ENCODE assay signal across 10 cellular contexts in the genomic region with DNA sequence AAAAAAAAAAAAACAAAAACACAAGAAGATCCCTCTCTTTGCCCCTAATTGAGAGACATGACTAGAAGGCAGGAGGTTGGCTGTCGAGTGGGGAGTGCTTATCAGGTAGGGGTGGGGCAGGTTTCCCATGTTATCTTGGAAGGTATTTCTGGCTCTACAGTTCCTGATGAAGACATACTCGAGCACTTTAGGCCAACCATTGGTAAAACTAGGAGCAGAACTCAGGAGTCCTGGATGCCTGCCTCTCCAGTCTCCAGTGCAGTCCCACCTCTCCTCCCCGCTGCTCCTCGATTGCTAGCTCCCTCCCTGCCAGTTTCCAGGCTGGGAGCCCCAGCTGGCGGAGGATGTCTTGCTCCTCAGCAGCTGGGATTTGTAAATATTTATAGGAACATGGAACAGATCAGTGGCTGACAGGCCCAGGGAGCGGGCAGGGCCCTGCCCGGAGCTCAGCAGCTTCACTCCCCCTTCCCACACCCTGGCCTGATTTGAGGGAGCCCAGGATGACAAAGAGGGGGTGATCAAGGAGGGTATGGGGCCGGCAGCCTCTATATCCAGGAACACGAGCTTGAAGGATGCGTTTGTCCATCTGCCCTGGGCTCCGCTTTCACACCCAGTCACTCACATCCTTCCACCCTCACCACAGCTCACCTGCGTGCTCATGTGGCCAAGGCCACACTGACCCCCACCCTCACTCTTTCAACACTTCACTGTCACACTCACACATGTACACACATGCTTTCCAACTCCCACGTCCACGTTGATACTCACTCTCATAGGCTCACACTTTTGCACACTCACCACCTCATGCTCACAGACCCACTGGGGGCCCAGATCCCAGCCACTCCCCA. TPM values are rescaled to one million over a fixed set of nuclear protein-coding genes. Genes with fewer than 3 reads are reported as not detected.
DNase-seq lines count a peak whose midpoint lies in the region; ATAC-seq and TF ChIP-seq lines count a peak whose summit lies in the region.
"Had no signal": no experiment of that assay in that cellular context is flagged by ENCODE, and none has a peak within 500 bp of the region (broad histone marks: within the 10 kb centered on the region; RNA-seq: fewer than 3 reads in every experiment).

No MANE protein-coding gene starts in this region.

- no peak overlapping the region for H3K4me3 Mint-ChIP-seq in activated naive CD8-positive, alpha-beta T cell treated with anti-CD3 and anti-CD28 coated beads, Interleukin-2, amount 50 U/mL, for 24 hours
- no peak overlapping the region for H3K4me3 Mint-ChIP-seq in activated naive CD8-positive, alpha-beta T cell treated with anti-CD3 and anti-CD28 coated beads for 36 hours
- H3K4me3 Mint-ChIP-seq in chondrocyte (ENCODE audit: unreplicated experiment), result no peak overlapping the region
- H3K4me3 Mint-ChIP-seq: activated T-cell treated with anti-CD3 and anti-CD28 coated beads, Interleukin-2, amount 50 U/mL, for 72 hours had no signal

- H3K9ac ChIP-seq in colonic mucosa (ENCODE audit: low read depth in 2 of 2, low read length in 2 of 2), result no peak overlapping the region

- no peaks in the 10 kb centered on the region for H3K36me3 ChIP-seq in colonic mucosa
- H3K36me3 ChIP-seq in lung (ENCODE audit: control insufficient read depth in 2 of 2, insufficient read depth in 2 of 2, low read length in 2 of 2), result no peaks in the 10 kb centered on the region
- no peaks in the 10 kb centered on the region for H3K36me3 ChIP-seq in urinary bladder (ENCODE audit: insufficient read depth)
- H3K36me3 ChIP-seq in WERI-Rb-1, result no peaks in the 10 kb centered on the region

- no peak overlapping the region for H3K4me3 ChIP-seq in colonic mucosa
- H3K4me3 ChIP-seq in lung, result no peak overlapping the region
- H3K4me3 ChIP-seq in urinary bladder (ENCODE audit: low read depth, low read length), result no peak overlapping the region
- no peak overlapping the region for H3K4me3 ChIP-seq in WERI-Rb-1 (ENCODE audit: low read depth, low read length)

- peaks cover 32% of the 10 kb centered on the region for H3K27me3 Mint-ChIP-seq in activated naive CD8-positive, alpha-beta T cell treated with anti-CD3 and anti-CD28 coated beads, Interleukin-2, amount 50 U/mL, for 24 hours
- peaks cover 35% of the 10 kb centered on the region for H3K27me3 Mint-ChIP-seq in activated naive CD8-positive, alpha-beta T cell treated with anti-CD3 and anti-CD28 coated beads for 36 hours
- H3K27me3 Mint-ChIP-seq in chondrocyte (ENCODE audit: low read depth), result peaks cover 12% of the 10 kb centered on the region

- H3K4me1 Mint-ChIP-seq in activated naive CD8-positive, alpha-beta T cell treated with anti-CD3 and anti-CD28 coated beads, Interleukin-2, amount 50 U/mL, for 24 hours, result peaks cover 2% of the 10 kb centered on the region
- H3K4me1 Mint-ChIP-seq in activated naive CD8-positive, alpha-beta T cell treated with anti-CD3 and anti-CD28 coated beads for 36 hours, result no peaks in the 10 kb centered on the region
- peaks cover 3% of the 10 kb centered on the region for H3K4me1 Mint-ChIP-seq in chondrocyte (ENCODE audit: low read depth)

- H3K27ac ChIP-seq in colonic mucosa, result no peak overlapping the region
- peak overlapping the region; percentile 1 to 74 for H3K27ac ChIP-seq in lung (ENCODE audit: low read depth in 1 of 2, low read length in 1 of 2)
- peak overlapping the region; percentile 53 for H3K27ac ChIP-seq in urinary bladder (ENCODE audit: low read depth)
- no peak overlapping the region for H3K27ac ChIP-seq in WERI-Rb-1

- intact Hi-C loops in colonic mucosa (cut with DNase I), result no loop called here

- 46 to 68% methylated on average over 14 of the region's 14 CpGs for WGBS in lung, 2 donors
- WGBS in urinary bladder, result 26% methylated on average over 14 of the region's 14 CpGs

- TF ChIP-seq CTCF in colonic mucosa (IDR thresholded peaks at IDR 0.05) (no peak), lung (IDR thresholded peaks at IDR 0.05; ENCODE audit: control extremely low read depth, extremely low read depth) (no peak), chondrocyte (IDR thresholded peaks at IDR 0.05) (no peak), WERI-Rb-1 (IDR thresholded peaks at IDR 0.05; ENCODE audit: low read depth, low read length) (no peak)

- H3K36me3 Mint-ChIP-seq in activated naive CD8-positive, alpha-beta T cell treated with anti-CD3 and anti-CD28 coated beads, Interleukin-2, amount 50 U/mL, for 24 hours (ENCODE audit: low read depth), result no peaks in the 10 kb centered on the region
- H3K36me3 Mint-ChIP-seq in activated naive CD8-positive, alpha-beta T cell treated with anti-CD3 and anti-CD28 coated beads for 36 hours, result peaks cover 1% of the 10 kb centered on the region
- no peaks in the 10 kb centered on the region for H3K36me3 Mint-ChIP-seq in chondrocyte (ENCODE audit: low read depth)

- DNase-seq in activated naive CD8-positive, alpha-beta T cell treated with anti-CD3 and anti-CD28 coated beads, Interleukin-2, amount 50 U/mL, for 24 hours, result no peak
- DNase-seq in activated naive CD8-positive, alpha-beta T cell treated with anti-CD3 and anti-CD28 coated beads for 36 hours, result no peak
- peak; percentile 39 for DNase-seq in colonic mucosa
- DNase-seq in lung (ENCODE audit: low spot score), result no peak
- no peak for DNase-seq in chondrocyte (ENCODE audit: low spot score)
- no peak for DNase-seq in activated CD4-positive, alpha-beta T cell treated with anti-CD3 and anti-CD28 coated beads for 48 hours
- no peak for DNase-seq in WERI-Rb-1
- DNase-seq: activated T-cell treated with anti-CD3 and anti-CD28 coated beads, Interleukin-2, amount 50 U/mL, for 72 hours; AML-193 had no signal

- H3K27ac Mint-ChIP-seq in activated naive CD8-positive, alpha-beta T cell treated with anti-CD3 and anti-CD28 coated beads, Interleukin-2, amount 50 U/mL, for 24 hours, result no peak overlapping the region
- no peak overlapping the region for H3K27ac Mint-ChIP-seq in activated naive CD8-positive, alpha-beta T cell treated with anti-CD3 and anti-CD28 coated beads for 36 hours
- no peak overlapping the region for H3K27ac Mint-ChIP-seq in chondrocyte (ENCODE audit: unreplicated experiment)
- H3K27ac Mint-ChIP-seq: activated T-cell treated with anti-CD3 and anti-CD28 coated beads, Interleukin-2, amount 50 U/mL, for 72 hours had no signal

- H3K9me3 Mint-ChIP-seq in activated naive CD8-positive, alpha-beta T cell treated with anti-CD3 and anti-CD28 coated beads, Interleukin-2, amount 50 U/mL, for 24 hours, result no peaks in the 10 kb centered on the region
- no peaks in the 10 kb centered on the region for H3K9me3 Mint-ChIP-seq in activated naive CD8-positive, alpha-beta T cell treated with anti-CD3 and anti-CD28 coated beads for 36 hours
- H3K9me3 Mint-ChIP-seq in chondrocyte (ENCODE audit: low read depth), result no peaks in the 10 kb centered on the region
- H3K9me3 Mint-ChIP-seq: activated T-cell treated with anti-CD3 and anti-CD28 coated beads, Interleukin-2, amount 50 U/mL, for 72 hours had no signal

- H3K27me3 ChIP-seq in colonic mucosa (no peaks in the 10 kb centered on the region), lung (ENCODE audit: control insufficient read depth, insufficient read depth) (no peaks in the 10 kb centered on the region), WERI-Rb-1 (ENCODE audit: insufficient read depth, low read depth, severe bottlenecking) (no peaks in the 10 kb centered on the region)

- peak; percentile 17 for ATAC-seq in activated naive CD8-positive, alpha-beta T cell treated with anti-CD3 and anti-CD28 coated beads, Interleukin-2, amount 50 U/mL, for 24 hours
- ATAC-seq in lung (ENCODE audit: insufficient read depth, low FRiP score), result no peak
- ATAC-seq: activated T-cell treated with anti-CD3 and anti-CD28 coated beads, Interleukin-2, amount 50 U/mL, for 72 hours had no signal

- no peaks in the 10 kb centered on the region for H3K4me1 ChIP-seq in colonic mucosa
- peaks cover 3 to 15% of the 10 kb centered on the region in 2 donors for H3K4me1 ChIP-seq in lung (ENCODE audit: control insufficient read depth in 2 of 2, insufficient read depth in 2 of 2, low read length in 2 of 2)
- H3K4me1 ChIP-seq in urinary bladder (ENCODE audit: insufficient read depth), result no peaks in the 10 kb centered on the region

- H3K9me3 ChIP-seq in colonic mucosa (no peaks in the 10 kb centered on the region), lung (ENCODE audit: control insufficient read depth in 2 of 2, insufficient read depth in 1 of 2, low read length in 1 of 2) (no peaks in the 10 kb centered on the region), WERI-Rb-1 (ENCODE audit: severe bottlenecking) (no peaks in the 10 kb centered on the region)

RNA-seq across cellular contexts. Expression of gene C1QL1, which starts 11.5 kb away (rescaled TPM):
- total RNA-seq in activated naive CD8-positive, alpha-beta T cell treated with anti-CD3 and anti-CD28 coated beads for 36 hours, result not detected
- 1 to 10 TPM; 1.2 to 1.9 TPM for total RNA-seq in colonic mucosa
- under 1 TPM; 0.21 to 0.57 TPM for total RNA-seq in lung
- polyA plus RNA-seq in lung, result under 1 TPM; 0.10 to 0.57 TPM
- 12.6 TPM for total RNA-seq in urinary bladder
- 15.1 TPM for polyA plus RNA-seq in urinary bladder
- 1.6 to 2.8 TPM (median 2.0 TPM) in 3 replicates for total RNA-seq in chondrocyte

RNA-seq across cellular contexts. Expression of gene KIF18B, which starts 32.1 kb away (rescaled TPM):
- 10 to 100 TPM; 36.7 to 37.1 TPM for total RNA-seq in activated naive CD8-positive, alpha-beta T cell treated with anti-CD3 and anti-CD28 coated beads for 36 hours
- 10 to 100 TPM in 1 of 2 donors, 1 to 10 TPM in 1; 5.7 to 45.5 TPM for total RNA-seq in colonic mucosa
- total RNA-seq in lung, result 1 to 10 TPM in 1 of 2 donors, under 1 TPM in 1; 0.80 to 1.4 TPM
- under 1 TPM; 0.70 to 0.87 TPM for polyA plus RNA-seq in lung
- total RNA-seq in urinary bladder, result 2.5 TPM
- 0.20 TPM for polyA plus RNA-seq in urinary bladder
- total RNA-seq in chondrocyte, result 3.9 to 7.7 TPM (median 5.2 TPM) in 3 replicates

Comparison
In these comparisons a context has a peak if more than half of its experiments do, and no peak if none do; other contexts are left out.
1. H3K27ac ChIP-seq: peak in lung (2 of 2) and urinary bladder (single experiment); none in colonic mucosa (single experiment) and WERI-Rb-1 (single experiment).